Comparison of ENCODE assay signal across 19 cellular contexts in the genomic region with DNA sequence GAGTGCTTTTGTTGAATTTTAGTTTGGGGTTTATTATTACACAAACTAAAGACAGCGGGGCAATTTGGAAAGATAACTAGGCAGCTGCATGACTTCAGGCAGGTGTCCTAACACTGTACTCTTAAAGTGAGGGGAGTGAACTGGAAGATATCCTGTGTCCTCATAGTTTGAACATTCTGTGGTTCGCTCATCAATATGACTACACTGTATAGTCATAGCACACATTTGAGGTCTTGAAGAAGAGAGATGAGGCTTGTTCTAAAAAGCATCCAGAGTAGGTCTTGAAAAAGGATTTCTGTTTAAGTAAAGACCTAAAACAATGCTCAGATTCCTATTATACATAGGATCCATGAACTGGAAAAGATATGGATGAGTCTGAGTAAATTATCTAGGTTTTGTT. TPM values are rescaled to one million over a fixed set of nuclear protein-coding genes. Genes with fewer than 3 reads are reported as not detected.
DNase-seq lines count a peak whose midpoint lies in the region; ATAC-seq and TF ChIP-seq lines count a peak whose summit lies in the region.
"Had no signal": no experiment of that assay in that cellular context is flagged by ENCODE, and none has a peak within 500 bp of the region (broad histone marks: within the 10 kb centered on the region; RNA-seq: fewer than 3 reads in every experiment).

No MANE protein-coding gene starts in this region.

- TF ChIP-seq CTCF in PC-9 (conservative IDR thresholded peaks at IDR 0.05), result no peak
- TF ChIP-seq CTCF in smooth muscle cell (IDR thresholded peaks at IDR 0.05; ENCODE audit: borderline replicate concordance, insufficient read depth, poor library complexity, severe bottlenecking), result no peak

- H3K27ac Mint-ChIP-seq in activated CD4-positive, alpha-beta T cell treated with anti-CD3 and anti-CD28 coated beads for 36 hours, result no peak overlapping the region
- H3K27ac Mint-ChIP-seq: activated naive CD8-positive, alpha-beta T cell treated with anti-CD3 and anti-CD28 coated beads for 36 hours had no signal

- peak; percentile 43 for ATAC-seq in activated CD4-positive, alpha-beta T cell treated with anti-CD3 and anti-CD28 coated beads for 36 hours
- ATAC-seq in GM18502 (IDR thresholded peaks at IDR 0.05; ENCODE audit: poor library complexity, unreplicated experiment), result no peak
- no peak for ATAC-seq in GM21367 (IDR thresholded peaks at IDR 0.05; ENCODE audit: unreplicated experiment)
- ATAC-seq: left lung had no signal

- 85 to 87% methylated on average over 2 of the region's 2 CpGs for WGBS in esophagus, 2 donors
- WGBS in smooth muscle cell (ENCODE audit: low lambda C conversion rate), result 91% methylated on average over 2 of the region's 2 CpGs

- H3K27me3 ChIP-seq in PC-9 (ENCODE audit: insufficient read depth, low read depth) (no peaks in the 10 kb centered on the region), esophagus (ENCODE audit: control insufficient read depth in 1 of 2, insufficient read depth in 2 of 2, low read length in 2 of 2) (no peaks in the 10 kb centered on the region), smooth muscle cell (ENCODE audit: low read depth) (peaks cover 36% of the 10 kb centered on the region)

- no peaks in the 10 kb centered on the region for H3K9me2 ChIP-seq in PC-9 (ENCODE audit: insufficient read depth)

- H3K9ac ChIP-seq in smooth muscle cell (ENCODE audit: low read depth), result no peak overlapping the region

- H3K79me2 ChIP-seq in PC-9 (ENCODE audit: low read depth), result peaks cover 38% of the 10 kb centered on the region
- H3K79me2 ChIP-seq in smooth muscle cell (ENCODE audit: low read depth), result no peaks in the 10 kb centered on the region

- BruUV-seq in PC-9 (replicated peaks; lab: Mats Ljungman, UMichigan), result no TSS peak

- H3F3A ChIP-seq in PC-9 (ENCODE audit: insufficient read depth, low read depth) (peaks cover 9% of the 10 kb centered on the region), smooth muscle cell (ENCODE audit: low read depth) (peaks cover 6% of the 10 kb centered on the region)

- DNase-seq in activated CD4-positive, alpha-beta T cell treated with anti-CD3 and anti-CD28 coated beads for 36 hours, result peak; percentile 14
- DNase-seq in activated CD4-positive, alpha-beta T cell treated with anti-CD3 and anti-CD28 coated beads for 4 hours, result no peak
- DNase-seq in PC-9 (no peak), smooth muscle cell (lab: John Stamatoyannopoulos, UW; ENCODE audit: unreplicated experiment) (no peak), posterior cingulate gyrus (no peak)
- DNase-seq: activated CD4-positive, alpha-beta T cell treated with anti-CD3 and anti-CD28 coated beads, Interleukin-2, amount 50 U/mL, for 48 hours; activated naive CD8-positive, alpha-beta T cell treated with anti-CD3 and anti-CD28 coated beads for 36 hours; activated T-cell treated with anti-CD3 and anti-CD28 coated beads, Interleukin-2, amount 50 U/mL, for 1 hour; C1 segment of cervical spinal cord; DMS153; left lung; NCI-H146; NCI-H446; stimulated activated CD4-positive, alpha-beta T cell treated with anti-CD3 and anti-CD28 coated beads, Interleukin-4, amount 100 ng/mL, for 1 hour; stimulated activated CD8-positive, alpha-beta memory T cell treated with anti-CD3 and anti-CD28 coated beads, Interleukin-4, amount 100 ng/mL, for 48 hours had no signal

- no peak overlapping the region for H3K4me3 Mint-ChIP-seq in activated CD4-positive, alpha-beta T cell treated with anti-CD3 and anti-CD28 coated beads for 36 hours
- H3K4me3 Mint-ChIP-seq: activated naive CD8-positive, alpha-beta T cell treated with anti-CD3 and anti-CD28 coated beads for 36 hours had no signal

- H3K27ac ChIP-seq in PC-9, result peak overlapping the region; percentile 2; the same call in 1 of the 2 replicates
- peak overlapping the region; percentile 28 to 58 for H3K27ac ChIP-seq in esophagus (ENCODE audit: low read depth in 2 of 2, low read length in 1 of 2)
- peak overlapping the region; percentile 71 for H3K27ac ChIP-seq in smooth muscle cell (ENCODE audit: low read depth)
- H3K27ac ChIP-seq: tibial nerve had no signal

- H3K4me3 ChIP-seq in PC-9, result peak overlapping the region; percentile 75
- H3K4me3 ChIP-seq in esophagus (ENCODE audit: low read depth in 1 of 2, low read length in 2 of 2), result peak overlapping the region in 1 of 2 donors; percentile 73
- peak overlapping the region; percentile 81 for H3K4me3 ChIP-seq in smooth muscle cell
- H3K4me3 ChIP-seq: tibial nerve had no signal

- H3K4me2 ChIP-seq in PC-9 (peak overlapping the region; percentile 84), smooth muscle cell (peak overlapping the region; percentile 98)

- CTCF ChIA-PET in activated CD4-positive, alpha-beta T cell treated with anti-CD3 and anti-CD28 coated beads for 36 hours (lab: Charles Lee), result no interaction called here
- CTCF ChIA-PET in PC-9 (lab: Charles Lee), result no interaction called here

- peaks cover 38% of the 10 kb centered on the region for H3K4me1 ChIP-seq in PC-9 (replicated peaks; ENCODE audit: insufficient read depth)
- H3K4me1 ChIP-seq in esophagus (ENCODE audit: control insufficient read depth in 2 of 2, insufficient read depth in 2 of 2, low read length in 1 of 2), result no peaks in the 10 kb centered on the region
- H3K4me1 ChIP-seq in smooth muscle cell (ENCODE audit: low read depth), result peaks cover 12% of the 10 kb centered on the region

- intact Hi-C loops in activated CD4-positive, alpha-beta T cell treated with anti-CD3 and anti-CD28 coated beads for 36 hours (cut with DNase I, micrococcal nuclease), result loop anchor here in 1 of 2 experiments (5.0 kb wide), 1 partner anchor 159 kb away; no protein-coding TSS in a partner anchor
- intact Hi-C loops in PC-9 (cut with micrococcal nuclease; ENCODE audit: unreplicated experiment), result loop anchor here (5.0 to 10.0 kb wide), 2 partner anchors 396 to 454 kb away; a partner anchor contains a TSS
- intact Hi-C loops in posterior cingulate gyrus (cut with DNase I), result no loop called here

- peak overlapping the region; percentile 86; the same call in 1 of the 2 replicates for H2AFZ ChIP-seq in PC-9
- H2AFZ ChIP-seq in smooth muscle cell (ENCODE audit: low read depth), result no peak overlapping the region

- no peaks in the 10 kb centered on the region for H3K9me3 Mint-ChIP-seq in activated CD4-positive, alpha-beta T cell treated with anti-CD3 and anti-CD28 coated beads for 36 hours (ENCODE audit: low read depth)
- H3K9me3 Mint-ChIP-seq: activated naive CD8-positive, alpha-beta T cell treated with anti-CD3 and anti-CD28 coated beads for 36 hours had no signal

- peaks cover 4% of the 10 kb centered on the region for H3K4me1 Mint-ChIP-seq in activated CD4-positive, alpha-beta T cell treated with anti-CD3 and anti-CD28 coated beads for 36 hours

- H3K36me3 Mint-ChIP-seq in activated CD4-positive, alpha-beta T cell treated with anti-CD3 and anti-CD28 coated beads for 36 hours (ENCODE audit: low read depth), result peaks cover 2% of the 10 kb centered on the region

- POLR2A ChIA-PET in activated CD4-positive, alpha-beta T cell treated with anti-CD3 and anti-CD28 coated beads for 36 hours (lab: Charles Lee), result interaction anchor here (0.5 kb wide), 1 partner anchor 1063 kb away, joined by 6 read pairs; no protein-coding TSS in a partner anchor
- POLR2A ChIA-PET in PC-9 (lab: Charles Lee; ENCODE audit: unreplicated experiment), result interaction anchor here (0.7 kb wide), 1 partner anchor 63 kb away, joined by 5 read pairs; no protein-coding TSS in a partner anchor

- no peaks in the 10 kb centered on the region for H3K27me3 Mint-ChIP-seq in activated CD4-positive, alpha-beta T cell treated with anti-CD3 and anti-CD28 coated beads for 36 hours
- H3K27me3 Mint-ChIP-seq: activated naive CD8-positive, alpha-beta T cell treated with anti-CD3 and anti-CD28 coated beads for 36 hours had no signal

- no peaks in the 10 kb centered on the region for H4K20me1 ChIP-seq in PC-9 (ENCODE audit: insufficient read depth)
- H4K20me1 ChIP-seq in smooth muscle cell (ENCODE audit: low read depth), result no peaks in the 10 kb centered on the region

- H3K9me3 ChIP-seq in PC-9 (ENCODE audit: insufficient read depth, low read depth) (no peaks in the 10 kb centered on the region), esophagus (ENCODE audit: control insufficient read depth in 2 of 2, insufficient read depth in 1 of 2, low read depth in 1 of 2, low read length in 1 of 2) (no peaks in the 10 kb centered on the region), smooth muscle cell (replicated peaks; ENCODE audit: low read depth) (no peaks in the 10 kb centered on the region)
- H3K9me3 ChIP-seq: left lung, tibial nerve had no signal

- H3K36me3 ChIP-seq in PC-9 (ENCODE audit: low read depth) (no peaks in the 10 kb centered on the region), esophagus (ENCODE audit: control insufficient read depth in 2 of 2, insufficient read depth in 2 of 2, low read length in 1 of 2) (no peaks in the 10 kb centered on the region), smooth muscle cell (ENCODE audit: low read depth) (no peaks in the 10 kb centered on the region)
- H3K36me3 ChIP-seq: left lung, tibial nerve had no signal

RNA-seq across cellular contexts. Expression of a gene that starts 1.8 kb away (rescaled TPM):
- 1 to 10 TPM; 5.2 to 6.1 TPM for total RNA-seq in activated CD4-positive, alpha-beta T cell treated with anti-CD3 and anti-CD28 coated beads for 36 hours
- total RNA-seq in PC-9 (2021) (21.4 and 25.0 TPM in 2 replicates), smooth muscle cell (2.0 and 2.4 TPM in 2 replicates)
- polyA plus RNA-seq in esophagus (10 to 100 TPM in 1 of 2 donors, 1 to 10 TPM in 1; 4.2 to 11.6 TPM), smooth muscle cell (0.22 and 1.8 TPM in 2 replicates)

Comparison
In these comparisons a context has a peak if more than half of its experiments do, and no peak if none do; other contexts are left out.
1. H3K27ac ChIP-seq: peak in every context shown above with its lines; median percentile 71 in smooth muscle cell; 43 in esophagus; 2 in PC-9.